36 cellular contexts compared by ENCODE assay signal in genomic region chr15:33330931-33331330, GRCh38. TPM values are rescaled to one million over a fixed set of nuclear protein-coding genes. Genes with fewer than 3 reads are reported as not detected.
DNase-seq lines count a peak whose midpoint lies in the region; FAIRE-seq and TF ChIP-seq lines count a peak whose summit lies in the region.
"Had no signal": no experiment of that assay in that cellular context is flagged by ENCODE, and none has a peak within 500 bp of the region (broad histone marks: within the 10 kb centered on the region; RNA-seq: fewer than 3 reads in every experiment).

No MANE protein-coding gene starts in this region.

- peak; percentile 96 for DNase-seq in NCI-H1092 treated with DMSO at 0.1 percent for 48 hours (lab: John Stamatoyannopoulos, UW)
- DNase-seq in NCI-H1092 (lab: John Stamatoyannopoulos, UW): no peak
- peak; percentile 100 for DNase-seq in NCI-H345 treated with DMSO at 0.1 percent for 48 hours (lab: John Stamatoyannopoulos, UW; ENCODE audit: unreplicated experiment)
- no peak for DNase-seq in NCI-H345 (lab: John Stamatoyannopoulos, UW)
- DNase-seq in LoVo (ENCODE audit: low spot score): peak; percentile 43
- peak; percentile 100 for DNase-seq in SKM-1 treated with dmso at 0.1 percent for 144 hours (lab: John Stamatoyannopoulos, UW; ENCODE audit: unreplicated experiment)
- no peak for DNase-seq in kidney
- DNase-seq in activated naive CD4-positive, alpha-beta T cell (lab: John Stamatoyannopoulos, UW): no peak
- DNase-seq: activated CD4-positive, alpha-beta T cell treated with anti-CD3 and anti-CD28 coated beads for 36 hours; activated CD8-positive, alpha-beta T cell treated with anti-CD3 and anti-CD28 coated beads, Interleukin-2, amount 10 ng/mL, durations not matched to agents 7 days and 5 days; activated naive CD4-positive, alpha-beta T cell treated with anti-CD3 and anti-CD28 coated beads, Interleukin-2, amount 50 U/mL, for 16 hours; brain microvascular endothelial cell; Calu3; CD4-positive, CD25-positive, alpha-beta regulatory T cell; cerebellar nuclear complex; dermis blood vessel endothelial cell; endodermal cell; left ventricle myocardium inferior; mesendoderm; NCI-H1417; NCI-H524 treated with DMSO at 0.1 percent for 48 hours; ovary; stimulated activated CD4-positive, alpha-beta T cell treated with anti-CD3 and anti-CD28 coated beads, Interleukin-15, amount 100 ng/mL, for 24 hours; stimulated activated CD4-positive, alpha-beta T cell treated with anti-CD3 and anti-CD28 coated beads, Interleukin-4, amount 100 ng/mL, for 4 hours; tibial artery had no signal

- no peaks in the 10 kb centered on the region for H3K9me3 ChIP-seq in kidney (ENCODE audit: control insufficient read depth in 1 of 2, low read length in 2 of 2)
- H3K9me3 ChIP-seq: A549, left ventricle myocardium inferior, ovary, tibial artery, vagina had no signal

- H3K27ac ChIP-seq in kidney (ENCODE audit: low read depth in 2 of 2, low read length in 2 of 2): no peak overlapping the region
- H3K27ac ChIP-seq: A549, brain microvascular endothelial cell, left ventricle myocardium inferior, ovary, RWPE1, SK-N-MC, tibial artery, vagina, VCaP had no signal

- no peak for TF ChIP-seq CTCF in kidney (IDR thresholded peaks at IDR 0.05; ENCODE audit: borderline replicate concordance, extremely low read depth, insufficient read depth)

- intact Hi-C loops in kidney (cut with DNase I): no loop called here

- no peak overlapping the region for H3K4me3 ChIP-seq in kidney (ENCODE audit: low read length in 2 of 2)
- H3K4me3 ChIP-seq: A549, left ventricle myocardium inferior, ovary, SK-N-MC, tibial artery, vagina had no signal

- H3K9ac ChIP-seq in kidney (ENCODE audit: low read length in 2 of 2): no peak overlapping the region

- no peaks in the 10 kb centered on the region for H3K4me1 ChIP-seq in kidney (ENCODE audit: control insufficient read depth in 1 of 2, insufficient read depth in 1 of 2, low read depth in 1 of 2, low read length in 2 of 2)
- H3K4me1 ChIP-seq: A549, left ventricle myocardium inferior, tibial artery, vagina had no signal

- FAIRE-seq in kidney (lab: Jason Lieb, UNC): no peak
- FAIRE-seq: A549, GM12891, H54, islet of Langerhans had no signal

- H3K36me3 ChIP-seq in kidney (ENCODE audit: control insufficient read depth in 1 of 2, insufficient read depth in 2 of 2, low read length in 2 of 2): no peaks in the 10 kb centered on the region
- H3K36me3 ChIP-seq: brain microvascular endothelial cell, left ventricle myocardium inferior, ovary, tibial artery, vagina had no signal

RNA-seq across cellular contexts. Expression of gene RYR3, which starts 20.2 kb away (rescaled TPM):
- 10.5 TPM for total RNA-seq in kidney
- 0.90 TPM for polyA plus RNA-seq in kidney (ENCODE audit: insufficient read depth, low read depth, low replicate concordance)
- total RNA-seq: activated CD4-positive, alpha-beta T cell treated with anti-CD3 and anti-CD28 coated beads for 36 hours; activated CD8-positive, alpha-beta T cell treated with anti-CD3 and anti-CD28 coated beads, Interleukin-2, amount 10 ng/mL, durations not matched to agents 7 days and 5 days; activated T-helper 17 cell treated with anti-CD3 and anti-CD28 coated beads, Interleukin-2, amount 50 U/mL, for 72 hours; Calu3; dermis blood vessel endothelial cell; HT-29; T-helper 2 cell treated with Interferon-gamma antibody and Interleukin-4, amounts not matched to agents 100 ng/mL and 5 ng/mL, for 36 hours had no signal

Comparison
In these comparisons a context has a peak if more than half of its experiments do, and no peak if none do; other contexts are left out.
1. DNase-seq: peak in NCI-H1092 treated with DMSO at 0.1 percent for 48 hours (single experiment), NCI-H345 treated with DMSO at 0.1 percent for 48 hours (single experiment), LoVo (single experiment) and SKM-1 treated with dmso at 0.1 percent for 144 hours (single experiment); none in NCI-H1092 (single experiment), NCI-H345 (single experiment), kidney (single experiment) and activated naive CD4-positive, alpha-beta T cell (0 of 4).